ENCODE assay signal across 8 cellular contexts in genomic region chr10:3779146-3779707, GRCh38. TPM values are rescaled to one million over a fixed set of nuclear protein-coding genes. Genes with fewer than 3 reads are reported as not detected.
DNase-seq lines count a peak whose midpoint lies in the region; ATAC-seq and TF ChIP-seq lines count a peak whose summit lies in the region.

No MANE protein-coding gene starts in this region.

- H3K27me3 ChIP-seq in BLaER1 treated with 17β-estradiol and CSF1 and Interleukin-3, amounts not matched to agents 10 nM and 100 nM, result no peaks in the 10 kb centered on the region
- H3K27me3 ChIP-seq in Panc1 (ENCODE audit: control insufficient read depth, insufficient read depth, low read length) (no peaks in the 10 kb centered on the region), GM23338 (ENCODE audit: insufficient read depth) (no peaks in the 10 kb centered on the region)
- no peaks in the 10 kb centered on the region for H3K27me3 ChIP-seq in effector memory CD4-positive, alpha-beta T cell (replicated peaks; ENCODE audit: control insufficient read depth, insufficient read depth, low read length, poor library complexity, severe bottlenecking)
- H3K27me3 ChIP-seq in naive thymus-derived CD4-positive, alpha-beta T cell (ENCODE audit: control insufficient read depth in 2 of 2, insufficient read depth in 2 of 2, low read length in 2 of 2), result no peaks in the 10 kb centered on the region

- H4K20me1 ChIP-seq in BLaER1 treated with 17β-estradiol and CSF1 and Interleukin-3, amounts not matched to agents 10 nM and 100 nM, result peaks cover 68 to 99% (median 95%) of the 10 kb centered on the region in 11 experiments
- H4K20me1 ChIP-seq in GM23338 (replicated peaks; ENCODE audit: insufficient read depth), result peaks cover 48% of the 10 kb centered on the region

- peaks cover 65% of the 10 kb centered on the region for H3K79me2 ChIP-seq in GM23338 (replicated peaks; ENCODE audit: insufficient read depth)

- BruUV-seq in Panc1 (replicated peaks; lab: Mats Ljungman, UMichigan), result no TSS peak

- H3K4me1 ChIP-seq in BLaER1 treated with 17β-estradiol and CSF1 and Interleukin-3, amounts not matched to agents 10 nM and 100 nM, result peaks cover 54 to 74% (median 67%) of the 10 kb centered on the region in 10 experiments
- H3K4me1 ChIP-seq in Panc1 (ENCODE audit: control insufficient read depth, insufficient read depth, low read length) (peaks cover 47% of the 10 kb centered on the region), GM23338 (ENCODE audit: insufficient read depth) (peaks cover 38% of the 10 kb centered on the region)
- H3K4me1 ChIP-seq in effector memory CD4-positive, alpha-beta T cell (ENCODE audit: control insufficient read depth, insufficient read depth, low read length, poor library complexity, severe bottlenecking), result peaks cover 61% of the 10 kb centered on the region
- peaks cover 59 to 65% of the 10 kb centered on the region in 2 donors for H3K4me1 ChIP-seq in naive thymus-derived CD4-positive, alpha-beta T cell (ENCODE audit: control insufficient read depth in 2 of 2, insufficient read depth in 2 of 2, low read length in 2 of 2)

- H3F3A ChIP-seq in GM23338 (replicated peaks; ENCODE audit: low read depth), result peaks cover 3% of the 10 kb centered on the region; the same call in 1 of the 2 replicates

- POLR2A ChIA-PET in Panc1 (lab: Charles Lee), result interaction anchor here (0.5 to 0.6 kb wide), 2 partner anchors 275 to 652 kb away, joined by 3 to 7 read pairs; no protein-coding TSS in a partner anchor
- POLR2A ChIA-PET in naive thymus-derived CD4-positive, alpha-beta T cell (lab: Charles Lee), result interaction anchor here (1.1 to 1.5 kb wide), 4 partner anchors 26 to 193 kb away, joined by 3 to 4 read pairs (median 4); no protein-coding TSS in a partner anchor

- H3K27ac Mint-ChIP-seq in naive thymus-derived CD4-positive, alpha-beta T cell, result peak overlapping the region; percentile 28 to 99 (median 85)
- H3K27ac Mint-ChIP-seq in GM23338, result no peak overlapping the region

- intact Hi-C loops in Panc1 (cut with micrococcal nuclease; ENCODE audit: unreplicated experiment), result loop anchor here (10.0 kb wide), 1 partner anchor 154 kb away; no protein-coding TSS in a partner anchor
- intact Hi-C loops in naive thymus-derived CD4-positive, alpha-beta T cell (cut with micrococcal nuclease), result loop anchor here (5.0 kb wide), 7 partner anchors 33 to 542 kb away; no protein-coding TSS in a partner anchor

- H2AFZ ChIP-seq in GM23338, result no peak overlapping the region

- peaks cover 0 to 13% (median 0%) of the 10 kb centered on the region in 11 donors for H3K9me3 Mint-ChIP-seq in naive thymus-derived CD4-positive, alpha-beta T cell
- no peaks in the 10 kb centered on the region for H3K9me3 Mint-ChIP-seq in GM23338

- peak overlapping the region in 3 of 11 experiments; percentile 100; a peak in 6 of 22 replicates for H3K9ac ChIP-seq in BLaER1 treated with 17β-estradiol and CSF1 and Interleukin-3, amounts not matched to agents 10 nM and 100 nM

- peaks cover 25 to 79% (median 36%) of the 10 kb centered on the region in 5 donors for H3K36me3 Mint-ChIP-seq in naive thymus-derived CD4-positive, alpha-beta T cell
- peaks cover 74% of the 10 kb centered on the region for H3K36me3 Mint-ChIP-seq in GM23338 (ENCODE audit: low read depth)

- TF ChIP-seq CTCF in Panc1 (IDR thresholded peaks at IDR 0.05) (no peak), GM23338 (conservative IDR thresholded peaks at IDR 0.05; ENCODE audit: low read depth in 2 of 2) (no peak)

- in situ Hi-C loops in Panc1 (cut with HindIII; ENCODE audit: low pct_unique_long_range_greater_than_20kb, low sequenced_read_pairs), result no loop called here

- peak overlapping the region in 7 of 10 donors; percentile 0 to 97 (median 25) for H3K4me3 Mint-ChIP-seq in naive thymus-derived CD4-positive, alpha-beta T cell
- no peak overlapping the region for H3K4me3 Mint-ChIP-seq in GM23338

- H3K36me3 ChIP-seq in BLaER1 treated with 17β-estradiol and CSF1 and Interleukin-3, amounts not matched to agents 10 nM and 100 nM, result peaks cover 77 to 93% (median 84%) of the 10 kb centered on the region in 11 experiments
- H3K36me3 ChIP-seq in Panc1 (ENCODE audit: control insufficient read depth, insufficient read depth, low read length) (peaks cover 35% of the 10 kb centered on the region), GM23338 (ENCODE audit: insufficient read depth) (peaks cover 50% of the 10 kb centered on the region)
- peaks cover 56% of the 10 kb centered on the region for H3K36me3 ChIP-seq in effector memory CD4-positive, alpha-beta T cell (ENCODE audit: control insufficient read depth, insufficient read depth, low read length)
- H3K36me3 ChIP-seq in naive thymus-derived CD4-positive, alpha-beta T cell (ENCODE audit: control insufficient read depth in 2 of 3, insufficient read depth in 3 of 3, low read length in 3 of 3), result peaks cover 4 to 63% (median 53%) of the 10 kb centered on the region in 3 experiments

- H3K4me3 ChIP-seq in BLaER1 treated with 17β-estradiol and CSF1 and Interleukin-3, amounts not matched to agents 10 nM and 100 nM, result peak overlapping the region in 7 of 10 experiments; percentile 20 to 96 (median 88); a peak in 10 of 20 replicates
- H3K4me3 ChIP-seq in Panc1 (ENCODE audit: low read depth in 2 of 2, low read length in 2 of 2), result peak overlapping the region; percentile 96 to 98
- peak overlapping the region; percentile 94 for H3K4me3 ChIP-seq in effector memory CD4-positive, alpha-beta T cell (ENCODE audit: insufficient read depth, low read depth, low read length, poor library complexity, severe bottlenecking)
- H3K4me3 ChIP-seq in naive thymus-derived CD4-positive, alpha-beta T cell (ENCODE audit: low read length), result peak overlapping the region; percentile 92
- H3K4me3 ChIP-seq in GM23338, result no peak overlapping the region

- peaks cover 0 to 11% (median 0%) of the 10 kb centered on the region in 5 donors for H3K27me3 Mint-ChIP-seq in naive thymus-derived CD4-positive, alpha-beta T cell
- H3K27me3 Mint-ChIP-seq in GM23338 (ENCODE audit: insufficient read depth, low read depth, poor library complexity), result peaks cover 31% of the 10 kb centered on the region

- H3K9me3 ChIP-seq in BLaER1 treated with 17β-estradiol and CSF1 and Interleukin-3, amounts not matched to agents 10 nM and 100 nM (replicated peaks in 1 of 11), result no peaks in the 10 kb centered on the region
- H3K9me3 ChIP-seq in Panc1 (ENCODE audit: control insufficient read depth, insufficient read depth, low read depth, low read length), result no peaks in the 10 kb centered on the region
- H3K9me3 ChIP-seq in effector memory CD4-positive, alpha-beta T cell (ENCODE audit: control insufficient read depth, low read length), result no peaks in the 10 kb centered on the region
- no peaks in the 10 kb centered on the region for H3K9me3 ChIP-seq in naive thymus-derived CD4-positive, alpha-beta T cell (ENCODE audit: control insufficient read depth in 2 of 3, low read length in 3 of 3)

- peak overlapping the region in 5 of 11 experiments; percentile 97 to 100 (median 98); a peak in 7 of 22 replicates for H3K27ac ChIP-seq in BLaER1 treated with 17β-estradiol and CSF1 and Interleukin-3, amounts not matched to agents 10 nM and 100 nM
- H3K27ac ChIP-seq in Panc1 (ENCODE audit: low read length) (peak overlapping the region; percentile 100), GM23338 (ENCODE audit: low read depth) (no peak overlapping the region)
- H3K27ac ChIP-seq in effector memory CD4-positive, alpha-beta T cell (ENCODE audit: insufficient read depth, low read length, poor library complexity, severe bottlenecking), result peak overlapping the region; percentile 95
- H3K27ac ChIP-seq in naive thymus-derived CD4-positive, alpha-beta T cell (ENCODE audit: low read depth, low read length), result peak overlapping the region; percentile 8

- no peak for DNase-seq in Panc1 (ENCODE audit: low read depth, low spot score)
- no peak for DNase-seq in effector memory CD4-positive, alpha-beta T cell
- no peak for DNase-seq in naive thymus-derived CD4-positive, alpha-beta T cell
- DNase-seq in NCI-H1930 (lab: John Stamatoyannopoulos, UW), result no peak
- DNase-seq in GM23338 (ENCODE audit: low spot score), result no peak
- no peak for DNase-seq in HPDE6-E6E7 (ENCODE audit: extremely low spot score)
- DNase-seq in AML-193 (lab: John Stamatoyannopoulos, UW), result no peak

- peaks cover 60 to 83% (median 73%) of the 10 kb centered on the region in 7 donors for H3K4me1 Mint-ChIP-seq in naive thymus-derived CD4-positive, alpha-beta T cell
- H3K4me1 Mint-ChIP-seq in GM23338, result peaks cover 47% of the 10 kb centered on the region

- no peak for ATAC-seq in Panc1
- no peak for ATAC-seq in naive thymus-derived CD4-positive, alpha-beta T cell
- no peak for ATAC-seq in GM23338

- H3K4me2 ChIP-seq in BLaER1 treated with 17β-estradiol and CSF1 and Interleukin-3, amounts not matched to agents 10 nM and 100 nM, result peak overlapping the region; percentile 84 to 99 (median 96)
- H3K4me2 ChIP-seq in GM23338, result no peak overlapping the region

- no peaks in the 10 kb centered on the region for H3K9me2 ChIP-seq in GM23338 (ENCODE audit: insufficient read depth)

- CTCF ChIA-PET in Panc1 (lab: Charles Lee), result no interaction called here
- CTCF ChIA-PET in naive thymus-derived CD4-positive, alpha-beta T cell (lab: Charles Lee), result interaction anchor here (0.8 kb wide), 1 partner anchor 326 kb away, joined by 3 read pairs; no protein-coding TSS in a partner anchor

TF ChIP-seq in GM23338, 12 proteins besides CTCF, POLR2A, EP300 and RAD21:
- TF ChIP-seq JUNB (IDR thresholded peaks at IDR 0.05; ENCODE audit: unreplicated experiment), result no peak
- TF ChIP-seq, protein P1, sequence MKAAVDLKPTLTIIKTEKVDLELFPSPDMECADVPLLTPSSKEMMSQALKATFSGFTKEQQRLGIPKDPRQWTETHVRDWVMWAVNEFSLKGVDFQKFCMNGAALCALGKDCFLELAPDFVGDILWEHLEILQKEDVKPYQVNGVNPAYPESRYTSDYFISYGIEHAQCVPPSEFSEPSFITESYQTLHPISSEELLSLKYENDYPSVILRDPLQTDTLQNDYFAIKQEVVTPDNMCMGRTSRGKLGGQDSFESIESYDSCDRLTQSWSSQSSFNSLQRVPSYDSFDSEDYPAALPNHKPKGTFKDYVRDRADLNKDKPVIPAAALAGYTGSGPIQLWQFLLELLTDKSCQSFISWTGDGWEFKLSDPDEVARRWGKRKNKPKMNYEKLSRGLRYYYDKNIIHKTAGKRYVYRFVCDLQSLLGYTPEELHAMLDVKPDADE (IDR thresholded peaks at IDR 0.05), result no peak
- no peak for TF ChIP-seq ZNF331 (CRISPR knock-in tag; IDR thresholded peaks at IDR 0.05; ENCODE audit: low read depth)
- no peak for TF ChIP-seq STAT1 (IDR thresholded peaks at IDR 0.05; ENCODE audit: unreplicated experiment)
- TF ChIP-seq EZH2 (IDR thresholded peaks at IDR 0.05; ENCODE audit: low read depth, unreplicated experiment), result no peak

RNA-seq across cellular contexts. Expression of gene KLF6, which starts 5.8 kb away (rescaled TPM):
- 177 TPM for total RNA-seq in Panc1 (2021; ENCODE audit: unreplicated experiment)
- polyA plus RNA-seq in Panc1 (2012; ENCODE audit: insufficient read length), result 108 TPM
- total RNA-seq in naive thymus-derived CD4-positive, alpha-beta T cell, result 1,000 to 10,000 TPM in 1 of 5 experiments, 100 to 1,000 TPM in 4; 142 to 1,870 (median 168) TPM
- polyA plus RNA-seq in naive thymus-derived CD4-positive, alpha-beta T cell, result 100 to 1,000 TPM; 153 to 190 TPM
- 18.0 and 19.6 TPM in 2 replicates for total RNA-seq in GM23338 (2014; rRNA removed; shearing (Covaris generic))
- polyA plus RNA-seq in GM23338 (2016; fragmentation: Nextera tagmentation; extraction: Ambion mirVana), result 25.7 and 35.4 TPM in 2 replicates
